25 cellular contexts compared by ENCODE assay signal in the genomic region with DNA sequence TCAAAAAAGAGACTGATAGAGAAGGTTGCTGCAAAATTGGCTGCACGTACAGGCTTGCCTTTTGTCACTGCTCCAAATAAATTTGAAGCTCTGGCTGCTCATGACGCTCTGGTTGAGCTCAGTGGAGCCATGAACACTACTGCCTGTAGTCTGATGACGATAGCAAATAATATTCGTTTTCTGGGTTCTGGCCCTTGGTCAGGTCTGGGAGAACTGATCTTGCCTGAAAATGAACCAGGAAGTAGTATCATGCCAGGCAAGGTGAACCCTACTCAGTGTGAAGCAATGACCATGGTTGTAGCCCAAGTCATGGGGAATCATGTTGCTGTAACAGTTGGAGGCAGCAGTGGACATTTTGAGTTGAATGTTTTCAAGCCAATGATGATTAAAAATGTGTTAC. TPM values are rescaled to one million over a fixed set of nuclear protein-coding genes. Genes with fewer than 3 reads are reported as not detected.
DNase-seq lines count a peak whose midpoint lies in the region; ATAC-seq, FAIRE-seq and TF ChIP-seq lines count a peak whose summit lies in the region.
"Had no signal": no experiment of that assay in that cellular context is flagged by ENCODE, and none has a peak within 500 bp of the region (broad histone marks: within the 10 kb centered on the region; RNA-seq: fewer than 3 reads in every experiment).

No MANE protein-coding gene starts in this region.

- H3K9me3 ChIP-seq in right cardiac atrium (ENCODE audit: control insufficient read depth, low read length): no peaks in the 10 kb centered on the region
- H3K9me3 ChIP-seq: SJSA1 had no signal

- H3K4me3 ChIP-seq in right cardiac atrium (ENCODE audit: low read length): no peak overlapping the region
- no peak overlapping the region for H3K4me3 ChIP-seq in bronchial epithelial cell (ENCODE audit: low read depth, low read length)
- no peak overlapping the region for H3K4me3 ChIP-seq in fibroblast of the aortic adventitia (ENCODE audit: low read depth, low read length)
- H3K4me3 ChIP-seq: SJSA1 had no signal

- DNase-seq in right cardiac atrium: no peak
- no peak for DNase-seq in left ventricle myocardium superior
- DNase-seq in bronchial epithelial cell (ENCODE audit: low read depth): peak; percentile 75
- DNase-seq in fibroblast of the aortic adventitia (ENCODE audit: low read depth): peak; percentile 33
- no peak for DNase-seq in activated gamma-delta T cell treated with Interleukin-2 at 50 U/mL for 16 hours
- DNase-seq in HuH-7.5 (ENCODE audit: low spot score): no peak
- DNase-seq: C1 segment of cervical spinal cord; CD4-positive, alpha-beta memory T cell; DMS153; DND-41; H7; KG1; MM.1S; NCI-H1048; NCI-H1436; NCI-H1930; NCI-H2107; NCI-H526; NCI-H82; Right ventricle myocardium superior; RPMI8226; T-cell had no signal

- H3K27me3 ChIP-seq in right cardiac atrium (ENCODE audit: control insufficient read depth, insufficient read depth) (peaks cover 2% of the 10 kb centered on the region), bronchial epithelial cell (ENCODE audit: control insufficient read depth, insufficient read depth, low read length) (no peaks in the 10 kb centered on the region)
- H3K27me3 ChIP-seq: SJSA1 had no signal

- no peak for TF ChIP-seq CTCF in bronchial epithelial cell (IDR thresholded peaks at IDR 0.05; ENCODE audit: insufficient read depth, low read length, severe bottlenecking)
- no peak for TF ChIP-seq CTCF in fibroblast of the aortic adventitia (IDR thresholded peaks at IDR 0.05; ENCODE audit: insufficient read depth, low read length)

- H3K4me1 ChIP-seq in right cardiac atrium (ENCODE audit: control insufficient read depth, insufficient read depth, low read length): no peaks in the 10 kb centered on the region
- H3K4me1 ChIP-seq: SJSA1 had no signal

- no peaks in the 10 kb centered on the region for H3K36me3 ChIP-seq in bronchial epithelial cell (ENCODE audit: control insufficient read depth, insufficient read depth, low read length)
- H3K36me3 ChIP-seq: SJSA1 had no signal

- ATAC-seq in right cardiac atrium (peak; percentile 52 to 71), left ventricle myocardium superior (no peak), HG03135 (IDR thresholded peaks at IDR 0.05; ENCODE audit: unreplicated experiment) (no peak)
- ATAC-seq: HepG2, T-cell had no signal

- intact Hi-C loops in right cardiac atrium (cut with DNase I): no loop called here
- intact Hi-C loops in left ventricle myocardium superior (cut with micrococcal nuclease): no loop called here

- 40% methylated on average over 4 of the region's 4 CpGs for WGBS in right cardiac atrium

- H3K27ac ChIP-seq in right cardiac atrium (ENCODE audit: low read length): no peak overlapping the region
- H3K27ac ChIP-seq: SJSA1 had no signal

- peak; percentile 89 for FAIRE-seq in bronchial epithelial cell (lab: Jason Lieb, UNC)
- FAIRE-seq: HepG2 had no signal

RNA-seq across cellular contexts. Expression of gene AKAP11, which starts 16.1 kb away (rescaled TPM):
- total RNA-seq in right cardiac atrium (10 to 100 TPM; 30.2 to 41.3 (median 37.2) TPM), left ventricle myocardium superior (19.3 TPM), bronchial epithelial cell (13.4 and 16.1 TPM in 2 replicates), fibroblast of the aortic adventitia (ENCODE audit: low replicate concordance) (36.5 and 55.9 TPM in 2 replicates)
- polyA plus RNA-seq in right cardiac atrium: 7.6 TPM

Comparison
In these comparisons a context has a peak if more than half of its experiments do, and no peak if none do; other contexts are left out.
1. ATAC-seq: peak in right cardiac atrium (2 of 2); none in left ventricle myocardium superior (single experiment) and HG03135 (single experiment).
2. DNase-seq: peak in bronchial epithelial cell (single experiment) and fibroblast of the aortic adventitia (single experiment); none in right cardiac atrium (0 of 3), left ventricle myocardium superior (single experiment), activated gamma-delta T cell treated with Interleukin-2 at 50 U/mL for 16 hours (single experiment) and HuH-7.5 (single experiment).